Comparison of ENCODE assay signal across 12 cellular contexts in the genomic region with DNA sequence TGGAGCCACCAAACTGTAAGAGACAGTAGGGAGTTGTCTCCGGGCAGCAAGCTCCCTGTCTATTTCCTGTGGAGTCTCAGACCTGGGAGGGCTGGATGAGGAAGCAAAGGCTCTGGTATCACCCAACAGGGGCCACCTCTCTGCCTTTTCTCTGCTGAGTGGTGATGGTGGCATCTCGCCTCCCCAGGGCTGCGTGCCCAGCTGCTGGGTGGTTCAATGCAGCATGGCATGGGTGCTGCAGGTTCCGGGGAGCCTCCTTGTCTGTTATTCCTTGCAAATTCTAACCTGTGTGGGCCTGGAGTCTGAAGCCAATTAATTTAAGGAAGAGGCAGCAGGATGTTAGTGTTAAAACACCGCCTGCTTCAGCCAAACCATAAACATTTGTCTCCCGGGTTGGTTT.
DNase-seq lines count a peak whose midpoint lies in the region; ATAC-seq and TF ChIP-seq lines count a peak whose summit lies in the region.
"Had no signal": no experiment of that assay in that cellular context is flagged by ENCODE, and none has a peak within 500 bp of the region (broad histone marks: within the 10 kb centered on the region; RNA-seq: fewer than 3 reads in every experiment).

No MANE protein-coding gene starts in this region.

- H3K4me1 Mint-ChIP-seq in naive thymus-derived CD8-positive, alpha-beta T cell = peaks cover 21 to 66% (median 45%) of the 10 kb centered on the region in 4 donors
- H3K4me1 Mint-ChIP-seq in endothelial cell (ENCODE audit: unreplicated experiment) = peaks cover 14% of the 10 kb centered on the region

- no peaks in the 10 kb centered on the region for H3K9me3 Mint-ChIP-seq in naive thymus-derived CD8-positive, alpha-beta T cell
- H3K9me3 Mint-ChIP-seq in endothelial cell (ENCODE audit: unreplicated experiment) = no peaks in the 10 kb centered on the region
- H3K9me3 Mint-ChIP-seq: neural progenitor cell had no signal

- no peaks in the 10 kb centered on the region for H3K27me3 Mint-ChIP-seq in naive thymus-derived CD8-positive, alpha-beta T cell
- H3K27me3 Mint-ChIP-seq in endothelial cell (ENCODE audit: unreplicated experiment) = peaks cover 10% of the 10 kb centered on the region

- peaks cover 50% of the 10 kb centered on the region for H3K4me1 ChIP-seq in left ventricle myocardium inferior
- H3K4me1 ChIP-seq in right atrium auricular region = peaks cover 0 to 24% of the 10 kb centered on the region in 2 donors
- peaks cover 11% of the 10 kb centered on the region for H3K4me1 ChIP-seq in upper lobe of right lung

- POLR2A ChIA-PET in naive thymus-derived CD8-positive, alpha-beta T cell (lab: Charles Lee) = interaction anchor here (0.6 to 1.4 kb wide), 2 partner anchors 42 to 442 kb away, joined by 3 read pairs; no protein-coding TSS in a partner anchor

- no peaks in the 10 kb centered on the region for H3K9me3 ChIP-seq in left ventricle myocardium inferior (replicated peaks)
- H3K9me3 ChIP-seq in right atrium auricular region = no peaks in the 10 kb centered on the region
- H3K9me3 ChIP-seq in upper lobe of right lung = no peaks in the 10 kb centered on the region

- no peaks in the 10 kb centered on the region for H3K27me3 ChIP-seq in left ventricle myocardium inferior (ENCODE audit: low read depth)
- H3K27me3 ChIP-seq in right atrium auricular region = no peaks in the 10 kb centered on the region
- no peaks in the 10 kb centered on the region for H3K27me3 ChIP-seq in upper lobe of right lung
- H3K27me3 ChIP-seq: neural progenitor cell had no signal

- no peak overlapping the region for H3K4me3 Mint-ChIP-seq in naive thymus-derived CD8-positive, alpha-beta T cell
- H3K4me3 Mint-ChIP-seq in endothelial cell (ENCODE audit: unreplicated experiment) = no peak overlapping the region
- H3K4me3 Mint-ChIP-seq: neural progenitor cell had no signal

- no peak overlapping the region for H3K4me3 ChIP-seq in left ventricle myocardium inferior
- H3K4me3 ChIP-seq in right atrium auricular region = no peak overlapping the region
- H3K4me3 ChIP-seq in coronary artery = no peak overlapping the region
- H3K4me3 ChIP-seq in upper lobe of right lung = no peak overlapping the region
- H3K4me3 ChIP-seq: neural progenitor cell had no signal

- no peak for TF ChIP-seq CTCF in left ventricle myocardium inferior (IDR thresholded peaks at IDR 0.05; ENCODE audit: borderline replicate concordance)
- no peak for TF ChIP-seq CTCF in right atrium auricular region (IDR thresholded peaks at IDR 0.05)
- TF ChIP-seq CTCF in coronary artery (IDR thresholded peaks at IDR 0.05) = no peak
- no peak for TF ChIP-seq CTCF in upper lobe of right lung (IDR thresholded peaks at IDR 0.05)
- TF ChIP-seq CTCF in endothelial cell (IDR thresholded peaks at IDR 0.05; ENCODE audit: unreplicated experiment) = no peak

- H3K36me3 ChIP-seq in left ventricle myocardium inferior (no peaks in the 10 kb centered on the region), right atrium auricular region (no peaks in the 10 kb centered on the region), upper lobe of right lung (no peaks in the 10 kb centered on the region)
- H3K36me3 ChIP-seq: neural progenitor cell had no signal

- no peak for ATAC-seq in naive thymus-derived CD8-positive, alpha-beta T cell
- ATAC-seq in upper lobe of right lung (no peak), GM19351 (IDR thresholded peaks at IDR 0.05; ENCODE audit: unreplicated experiment) (no peak)

- intact Hi-C loops in left ventricle myocardium inferior (cut with micrococcal nuclease) (no loop called here), upper lobe of right lung (cut with DNase I) (no loop called here)

- peaks cover 0 to 2% (median 0%) of the 10 kb centered on the region in 3 donors for H3K36me3 Mint-ChIP-seq in naive thymus-derived CD8-positive, alpha-beta T cell
- H3K36me3 Mint-ChIP-seq in endothelial cell (ENCODE audit: low read depth, unreplicated experiment) = no peaks in the 10 kb centered on the region

- H3K27ac ChIP-seq in left ventricle myocardium inferior (replicated peaks) = peak overlapping the region; percentile 31
- no peak overlapping the region for H3K27ac ChIP-seq in right atrium auricular region
- no peak overlapping the region for H3K27ac ChIP-seq in coronary artery
- no peak overlapping the region for H3K27ac ChIP-seq in upper lobe of right lung
- H3K27ac ChIP-seq: neural progenitor cell had no signal

- no peak for DNase-seq in left ventricle myocardium inferior
- no peak for DNase-seq in right atrium auricular region (ENCODE audit: low spot score)
- DNase-seq in coronary artery (ENCODE audit: low spot score) = peak; percentile 35
- DNase-seq in naive thymus-derived CD8-positive, alpha-beta T cell = peak in 1 of 10 donors; percentile 15
- peak; percentile 44 for DNase-seq in upper lobe of right lung
- DNase-seq in endothelial cell (ENCODE audit: low spot score) = no peak
- no peak for DNase-seq in T-helper 9 cell
- DNase-seq: activated CD4-positive, CD25-positive, alpha-beta regulatory T cell treated with anti-CD3 and anti-CD28 coated beads, Interleukin-2, amount 50 U/mL, for 72 hours; foreskin melanocyte; NCI-H1105 treated with DMSO at 0.1 percent for 48 hours had no signal

- peak overlapping the region in 9 of 10 donors; percentile 24 to 85 (median 72) for H3K27ac Mint-ChIP-seq in naive thymus-derived CD8-positive, alpha-beta T cell
- H3K27ac Mint-ChIP-seq in endothelial cell (ENCODE audit: unreplicated experiment) = no peak overlapping the region
- H3K27ac Mint-ChIP-seq: neural progenitor cell had no signal

Comparison
In these comparisons a context has a peak if more than half of its experiments do, and no peak if none do; other contexts are left out.
1. DNase-seq: peak in coronary artery (single experiment) and upper lobe of right lung (single experiment); none in left ventricle myocardium inferior (single experiment), right atrium auricular region (single experiment), endothelial cell (single experiment) and T-helper 9 cell (single experiment).